2 cellular contexts compared by ENCODE assay signal in the genomic region with DNA sequence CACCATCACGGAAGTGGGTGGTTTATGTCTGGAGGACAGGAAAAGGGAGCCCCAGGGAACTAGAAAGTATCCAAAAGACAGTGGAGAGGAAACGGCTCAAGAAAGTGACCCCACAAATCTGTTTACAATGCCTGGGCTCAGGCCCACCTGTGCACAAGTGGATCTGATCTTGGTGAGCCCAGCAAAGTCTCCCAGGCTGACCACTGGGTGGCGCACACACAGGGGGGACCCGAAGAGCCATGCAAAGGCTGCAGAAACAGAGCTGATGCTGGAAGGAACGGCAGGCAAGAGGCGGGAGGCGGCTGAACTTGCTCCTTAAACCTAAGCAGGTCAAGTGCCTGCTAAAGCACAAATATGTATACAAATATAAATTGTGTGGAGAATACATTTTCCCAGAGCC.
TF ChIP-seq lines count a peak whose summit lies in the region.

No MANE protein-coding gene starts in this region.

TF ChIP-seq in SK-N-SH, 30 proteins besides CTCF, POLR2A, EP300 and RAD21:
- peak; percentile 79 for TF ChIP-seq SMC3 (IDR thresholded peaks at IDR 0.05; ENCODE audit: low read depth, low read length)
- no peak for TF ChIP-seq MEF2A (IDR thresholded peaks at IDR 0.05; ENCODE audit: borderline replicate concordance, low read depth)
- TF ChIP-seq GABPA (IDR thresholded peaks at IDR 0.05; ENCODE audit: low read depth): no peak

TF ChIP-seq in GM12878, 131 proteins besides CTCF, POLR2A, EP300 and RAD21:
- TF ChIP-seq ZNF384 (IDR thresholded peaks at IDR 0.05; ENCODE audit: borderline replicate concordance, low read depth, low read length) (no peak), SP1 (IDR thresholded peaks at IDR 0.05; ENCODE audit: low read depth, low read length) (no peak), SMC3 (IDR thresholded peaks at IDR 0.05; ENCODE audit: borderline replicate concordance, low read length) (peak; percentile 30; the same call in 1 of the 2 replicates)
- TF ChIP-seq, protein P1, sequence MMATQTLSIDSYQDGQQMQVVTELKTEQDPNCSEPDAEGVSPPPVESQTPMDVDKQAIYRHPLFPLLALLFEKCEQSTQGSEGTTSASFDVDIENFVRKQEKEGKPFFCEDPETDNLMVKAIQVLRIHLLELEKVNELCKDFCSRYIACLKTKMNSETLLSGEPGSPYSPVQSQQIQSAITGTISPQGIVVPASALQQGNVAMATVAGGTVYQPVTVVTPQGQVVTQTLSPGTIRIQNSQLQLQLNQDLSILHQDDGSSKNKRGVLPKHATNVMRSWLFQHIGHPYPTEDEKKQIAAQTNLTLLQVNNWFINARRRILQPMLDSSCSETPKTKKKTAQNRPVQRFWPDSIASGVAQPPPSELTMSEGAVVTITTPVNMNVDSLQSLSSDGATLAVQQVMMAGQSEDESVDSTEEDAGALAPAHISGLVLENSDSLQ (IDR thresholded peaks at IDR 0.05): no peak
